ENCODE assay signal across 1 cellular context in genomic region chr1:67674260-67675011, GRCh38.
A peak's percentile ranks its signal among the peaks of the same experiment; 100 is the strongest.
TF ChIP-seq lines count a peak whose summit lies in the region.

No MANE protein-coding gene starts in this region.

TF ChIP-seq in HEK293, 187 proteins besides CTCF, POLR2A, EP300 and RAD21 (continued from another document and continues in another):
- TF ChIP-seq PRDM10 (tag by site-specific recombination; IDR thresholded peaks at IDR 0.05) (peak; percentile 71), ZNF10 (tag by site-specific recombination; IDR thresholded peaks at IDR 0.05) (peak; percentile 23; the same call in 1 of the 2 replicates), BCL11B (tag by site-specific recombination; IDR thresholded peaks at IDR 0.05; ENCODE audit: low read depth) (no peak), ZNF777 (tag by site-specific recombination; IDR thresholded peaks at IDR 0.05; ENCODE audit: borderline replicate concordance) (no peak), ZBTB48 (tag by site-specific recombination; IDR thresholded peaks at IDR 0.05) (no peak), IKZF3 (tag by site-specific recombination; IDR thresholded peaks at IDR 0.05) (0 out of 2 replicates have a peak, but pooled peaks have one; percentile 12), ZNF621 (tag by site-specific recombination; IDR thresholded peaks at IDR 0.05) (no peak), ZNF513 (tag by site-specific recombination; IDR thresholded peaks at IDR 0.05) (no peak), ZNF791 (tag by site-specific recombination; IDR thresholded peaks at IDR 0.05) (no peak), TRIM28 (IDR thresholded peaks at IDR 0.05; ENCODE audit: borderline replicate concordance, low read length) (0 out of 2 replicates have a peak, but pooled peaks have one; percentile 25), ZNF843 (tag by site-specific recombination; IDR thresholded peaks at IDR 0.05) (peak; percentile 30), ZBTB44 (tag by site-specific recombination; IDR thresholded peaks at IDR 0.05) (no peak), ZNF354C (tag by site-specific recombination; IDR thresholded peaks at IDR 0.05; ENCODE audit: borderline replicate concordance, low read depth) (no peak), ZBTB26 (tag by site-specific recombination; optimal IDR thresholded peaks at IDR 0.05) (no peak), ZNF692 (tag by site-specific recombination; IDR thresholded peaks at IDR 0.05) (peak; percentile 59; the same call in 1 of the 2 replicates), ZNF510 (tag by site-specific recombination; IDR thresholded peaks at IDR 0.05; ENCODE audit: insufficient replicate concordance) (no peak), ZNF148 (tag by site-specific recombination; IDR thresholded peaks at IDR 0.05; ENCODE audit: borderline replicate concordance) (no peak), ZNF610 (tag by site-specific recombination; IDR thresholded peaks at IDR 0.05; ENCODE audit: borderline replicate concordance) (no peak), ZNF768 (tag by site-specific recombination; IDR thresholded peaks at IDR 0.05) (no peak), ZNF473 (tag by site-specific recombination; IDR thresholded peaks at IDR 0.05) (no peak), ZNF433 (tag by site-specific recombination; IDR thresholded peaks at IDR 0.05; ENCODE audit: low read depth) (no peak), ZNF221 (tag by site-specific recombination; IDR thresholded peaks at IDR 0.05; ENCODE audit: borderline replicate concordance) (no peak), PRDM2 (tag by site-specific recombination; IDR thresholded peaks at IDR 0.05; ENCODE audit: borderline replicate concordance) (no peak), KLF17 (tag by site-specific recombination; IDR thresholded peaks at IDR 0.05) (peak; percentile 50), ZNF580 (tag by site-specific recombination; IDR thresholded peaks at IDR 0.05) (no peak), TCF7L2 (IDR thresholded peaks at IDR 0.05; ENCODE audit: borderline replicate concordance, low read depth, low read length) (0 out of 2 replicates have a peak, but pooled peaks have one; percentile 21), ZFHX2 (tag by site-specific recombination; conservative IDR thresholded peaks at IDR 0.05) (no peak), KLF16 (tag by site-specific recombination; IDR thresholded peaks at IDR 0.05) (no peak), ZNF639 (tag by site-specific recombination; IDR thresholded peaks at IDR 0.05) (0 out of 2 replicates have a peak, but pooled peaks have one; percentile 48)
